In the genomic region with DNA sequence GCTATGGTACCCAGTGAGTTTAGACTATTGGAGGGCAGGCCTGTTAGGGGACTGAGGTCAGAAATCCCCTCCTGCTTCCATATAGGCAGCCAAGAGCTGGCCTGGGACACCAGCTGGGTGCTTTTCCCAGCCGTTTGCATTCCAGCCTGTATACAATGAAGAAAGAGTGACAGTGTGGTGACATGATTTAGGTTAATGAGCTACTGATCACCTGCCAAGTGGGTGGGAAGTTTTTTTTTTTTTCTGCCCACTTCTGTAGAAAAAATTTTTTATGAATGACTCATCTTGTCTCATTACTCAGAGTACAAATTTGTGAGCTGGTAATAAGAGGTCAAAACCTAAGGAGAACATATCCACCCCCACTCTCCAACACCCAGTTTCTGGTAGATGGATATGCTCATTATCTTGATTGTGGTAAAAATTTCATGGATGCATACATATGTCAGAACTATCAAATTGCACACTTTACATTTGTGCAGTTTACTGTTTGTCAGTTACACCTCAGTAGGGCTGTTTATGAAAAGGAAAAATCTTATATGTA, we compare ENCODE assay signal across 1 cellular context.
A peak's percentile ranks its signal among the peaks of the same experiment; 100 is the strongest.
TF ChIP-seq lines count a peak whose summit lies in the region.

No MANE protein-coding gene starts in this region.

TF ChIP-seq in K562, 482 proteins besides CTCF, POLR2A, EP300 and RAD21 (continues in another document):
- no peak for TF ChIP-seq ETV6 (IDR thresholded peaks at IDR 0.05; ENCODE audit: borderline replicate concordance in 1 of 2, low read depth in 2 of 2, low read length in 1 of 2)
- TF ChIP-seq ETV6 (CRISPR knock-in tag; IDR thresholded peaks at IDR 0.05; ENCODE audit: borderline replicate concordance): no peak
- no peak for TF ChIP-seq PPARD (CRISPR knock-in tag; IDR thresholded peaks at IDR 0.05)
- TF ChIP-seq TCF7 (IDR thresholded peaks at IDR 0.05; ENCODE audit: borderline replicate concordance): no peak
- peak; percentile 64 for TF ChIP-seq PBX2 (CRISPR knock-in tag; IDR thresholded peaks at IDR 0.05; ENCODE audit: low read depth)
- peak; percentile 99 for TF ChIP-seq PBX2 (tag; conservative IDR thresholded peaks at IDR 0.05; ENCODE audit: low read depth)
- TF ChIP-seq, protein P1, sequence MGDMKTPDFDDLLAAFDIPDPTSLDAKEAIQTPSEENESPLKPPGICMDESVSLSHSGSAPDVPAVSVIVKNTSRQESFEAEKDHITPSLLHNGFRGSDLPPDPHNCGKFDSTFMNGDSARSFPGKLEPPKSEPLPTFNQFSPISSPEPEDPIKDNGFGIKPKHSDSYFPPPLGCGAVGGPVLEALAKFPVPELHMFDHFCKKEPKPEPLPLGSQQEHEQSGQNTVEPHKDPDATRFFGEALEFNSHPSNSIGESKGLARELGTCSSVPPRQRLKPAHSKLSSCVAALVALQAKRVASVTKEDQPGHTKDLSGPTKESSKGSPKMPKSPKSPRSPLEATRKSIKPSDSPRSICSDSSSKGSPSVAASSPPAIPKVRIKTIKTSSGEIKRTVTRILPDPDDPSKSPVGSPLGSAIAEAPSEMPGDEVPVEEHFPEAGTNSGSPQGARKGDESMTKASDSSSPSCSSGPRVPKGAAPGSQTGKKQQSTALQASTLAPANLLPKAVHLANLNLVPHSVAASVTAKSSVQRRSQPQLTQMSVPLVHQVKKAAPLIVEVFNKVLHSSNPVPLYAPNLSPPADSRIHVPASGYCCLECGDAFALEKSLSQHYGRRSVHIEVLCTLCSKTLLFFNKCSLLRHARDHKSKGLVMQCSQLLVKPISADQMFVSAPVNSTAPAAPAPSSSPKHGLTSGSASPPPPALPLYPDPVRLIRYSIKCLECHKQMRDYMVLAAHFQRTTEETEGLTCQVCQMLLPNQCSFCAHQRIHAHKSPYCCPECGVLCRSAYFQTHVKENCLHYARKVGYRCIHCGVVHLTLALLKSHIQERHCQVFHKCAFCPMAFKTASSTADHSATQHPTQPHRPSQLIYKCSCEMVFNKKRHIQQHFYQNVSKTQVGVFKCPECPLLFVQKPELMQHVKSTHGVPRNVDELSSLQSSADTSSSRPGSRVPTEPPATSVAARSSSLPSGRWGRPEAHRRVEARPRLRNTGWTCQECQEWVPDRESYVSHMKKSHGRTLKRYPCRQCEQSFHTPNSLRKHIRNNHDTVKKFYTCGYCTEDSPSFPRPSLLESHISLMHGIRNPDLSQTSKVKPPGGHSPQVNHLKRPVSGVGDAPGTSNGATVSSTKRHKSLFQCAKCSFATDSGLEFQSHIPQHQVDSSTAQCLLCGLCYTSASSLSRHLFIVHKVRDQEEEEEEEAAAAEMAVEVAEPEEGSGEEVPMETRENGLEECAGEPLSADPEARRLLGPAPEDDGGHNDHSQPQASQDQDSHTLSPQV (IDR thresholded peaks at IDR 0.05): no peak
- peak; percentile 78 for TF ChIP-seq JUN (IDR thresholded peaks at IDR 0.05; ENCODE audit: borderline replicate concordance, low read depth, low read length)
- no peak for TF ChIP-seq JUN (CRISPR knock-in tag; IDR thresholded peaks at IDR 0.05; ENCODE audit: borderline replicate concordance)
- TF ChIP-seq ZNF79 (CRISPR knock-in tag; IDR thresholded peaks at IDR 0.05; ENCODE audit: low read depth): no peak
- no peak for TF ChIP-seq LARP7 (IDR thresholded peaks at IDR 0.05)
- TF ChIP-seq, protein P2, sequence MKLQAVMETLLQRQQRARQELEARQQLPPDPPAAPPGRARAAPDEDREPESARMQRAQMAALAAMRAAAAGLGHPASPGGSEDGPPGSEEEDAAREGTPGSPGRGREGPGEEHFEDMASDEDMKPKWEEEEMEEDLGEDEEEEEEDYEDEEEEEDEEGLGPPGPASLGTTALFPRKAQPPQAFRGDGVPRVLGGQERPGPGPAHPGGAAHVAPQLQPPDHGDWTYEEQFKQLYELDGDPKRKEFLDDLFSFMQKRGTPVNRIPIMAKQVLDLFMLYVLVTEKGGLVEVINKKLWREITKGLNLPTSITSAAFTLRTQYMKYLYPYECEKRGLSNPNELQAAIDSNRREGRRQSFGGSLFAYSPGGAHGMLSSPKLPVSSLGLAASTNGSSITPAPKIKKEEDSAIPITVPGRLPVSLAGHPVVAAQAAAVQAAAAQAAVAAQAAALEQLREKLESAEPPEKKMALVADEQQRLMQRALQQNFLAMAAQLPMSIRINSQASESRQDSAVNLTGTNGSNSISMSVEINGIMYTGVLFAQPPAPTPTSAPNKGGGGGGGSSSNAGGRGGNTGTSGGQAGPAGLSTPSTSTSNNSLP (IDR thresholded peaks at IDR 0.05; ENCODE audit: borderline replicate concordance, low read depth, low read length): peak; percentile 73; the same call in 1 of the 2 replicates
- TF ChIP-seq NFRKB (IDR thresholded peaks at IDR 0.05; ENCODE audit: low read depth): no peak
- TF ChIP-seq, protein P3, sequence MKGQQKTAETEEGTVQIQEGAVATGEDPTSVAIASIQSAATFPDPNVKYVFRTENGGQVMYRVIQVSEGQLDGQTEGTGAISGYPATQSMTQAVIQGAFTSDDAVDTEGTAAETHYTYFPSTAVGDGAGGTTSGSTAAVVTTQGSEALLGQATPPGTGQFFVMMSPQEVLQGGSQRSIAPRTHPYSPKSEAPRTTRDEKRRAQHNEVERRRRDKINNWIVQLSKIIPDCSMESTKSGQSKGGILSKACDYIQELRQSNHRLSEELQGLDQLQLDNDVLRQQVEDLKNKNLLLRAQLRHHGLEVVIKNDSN (CRISPR knock-in tag; IDR thresholded peaks at IDR 0.05): no peak
- peak in 1 of 2 experiments; percentile 41; a peak in 1 of 4 replicates for TF ChIP-seq RCOR1 (IDR thresholded peaks at IDR 0.05; ENCODE audit: borderline replicate concordance in 1 of 2, low read depth in 2 of 2, low read length in 2 of 2)
- TF ChIP-seq MAFK (IDR thresholded peaks at IDR 0.05; ENCODE audit: low read length): peak; percentile 9; the same call in 1 of the 2 replicates
- no peak for TF ChIP-seq SAFB2 (IDR thresholded peaks at IDR 0.05; ENCODE audit: borderline replicate concordance, low read depth, low read length, severe bottlenecking)
- peak; percentile 96 for TF ChIP-seq FOSL1 (tag; conservative IDR thresholded peaks at IDR 0.05)
- TF ChIP-seq CBFA2T3 (IDR thresholded peaks at IDR 0.05): peak; percentile 37
- TF ChIP-seq SMARCE1 (IDR thresholded peaks at IDR 0.05): peak; percentile 84; the same call in 1 of the 2 replicates
- TF ChIP-seq, protein P4, sequence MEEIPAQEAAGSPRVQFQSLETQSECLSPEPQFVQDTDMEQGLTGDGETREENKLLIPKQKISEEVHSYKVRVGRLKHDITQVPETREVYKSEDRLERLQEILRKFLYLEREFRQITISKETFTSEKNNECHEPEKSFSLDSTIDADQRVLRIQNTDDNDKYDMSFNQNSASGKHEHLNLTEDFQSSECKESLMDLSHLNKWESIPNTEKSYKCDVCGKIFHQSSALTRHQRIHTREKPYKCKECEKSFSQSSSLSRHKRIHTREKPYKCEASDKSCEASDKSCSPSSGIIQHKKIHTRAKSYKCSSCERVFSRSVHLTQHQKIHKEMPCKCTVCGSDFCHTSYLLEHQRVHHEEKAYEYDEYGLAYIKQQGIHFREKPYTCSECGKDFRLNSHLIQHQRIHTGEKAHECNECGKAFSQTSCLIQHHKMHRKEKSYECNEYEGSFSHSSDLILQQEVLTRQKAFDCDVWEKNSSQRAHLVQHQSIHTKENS (CRISPR knock-in tag; IDR thresholded peaks at IDR 0.05): no peak
- no peak for TF ChIP-seq MCM7 (IDR thresholded peaks at IDR 0.05)
- no peak for TF ChIP-seq KLF10 (CRISPR knock-in tag; IDR thresholded peaks at IDR 0.05)
- peak; percentile 67 for TF ChIP-seq FOXJ2 (tag; IDR thresholded peaks at IDR 0.05)
- no peak for TF ChIP-seq STAG1 (CRISPR knock-in tag; IDR thresholded peaks at IDR 0.05; ENCODE audit: borderline replicate concordance)
- no peak for TF ChIP-seq ZKSCAN8 (CRISPR knock-in tag; IDR thresholded peaks at IDR 0.05)
- TF ChIP-seq, protein P5, sequence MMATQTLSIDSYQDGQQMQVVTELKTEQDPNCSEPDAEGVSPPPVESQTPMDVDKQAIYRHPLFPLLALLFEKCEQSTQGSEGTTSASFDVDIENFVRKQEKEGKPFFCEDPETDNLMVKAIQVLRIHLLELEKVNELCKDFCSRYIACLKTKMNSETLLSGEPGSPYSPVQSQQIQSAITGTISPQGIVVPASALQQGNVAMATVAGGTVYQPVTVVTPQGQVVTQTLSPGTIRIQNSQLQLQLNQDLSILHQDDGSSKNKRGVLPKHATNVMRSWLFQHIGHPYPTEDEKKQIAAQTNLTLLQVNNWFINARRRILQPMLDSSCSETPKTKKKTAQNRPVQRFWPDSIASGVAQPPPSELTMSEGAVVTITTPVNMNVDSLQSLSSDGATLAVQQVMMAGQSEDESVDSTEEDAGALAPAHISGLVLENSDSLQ (IDR thresholded peaks at IDR 0.05): peak; percentile 89
- TF ChIP-seq, protein P6, sequence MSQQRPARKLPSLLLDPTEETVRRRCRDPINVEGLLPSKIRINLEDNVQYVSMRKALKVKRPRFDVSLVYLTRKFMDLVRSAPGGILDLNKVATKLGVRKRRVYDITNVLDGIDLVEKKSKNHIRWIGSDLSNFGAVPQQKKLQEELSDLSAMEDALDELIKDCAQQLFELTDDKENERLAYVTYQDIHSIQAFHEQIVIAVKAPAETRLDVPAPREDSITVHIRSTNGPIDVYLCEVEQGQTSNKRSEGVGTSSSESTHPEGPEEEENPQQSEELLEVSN (IDR thresholded peaks at IDR 0.05; ENCODE audit: borderline replicate concordance in 1 of 2, extremely low read depth in 1 of 2, insufficient read depth in 1 of 2, insufficient read length in 1 of 2, low read depth in 1 of 2, low read length in 1 of 2, poor library complexity in 1 of 2, severe bottlenecking in 1 of 2): no peak
- TF ChIP-seq ARHGAP35 (IDR thresholded peaks at IDR 0.05; ENCODE audit: partially characterized antibody): no peak
- TF ChIP-seq NCOR1 (IDR thresholded peaks at IDR 0.05): 0 out of 2 replicates have a peak, but pooled peaks have one; percentile 5
- peak; percentile 59 to 89; a peak in 3 of 4 replicates for TF ChIP-seq TEAD1 (CRISPR knock-in tag; IDR thresholded peaks at IDR 0.05)
- TF ChIP-seq VEZF1 (CRISPR knock-in tag; IDR thresholded peaks at IDR 0.05): peak; percentile 56
- 0 out of 2 replicates have a peak, but pooled peaks have one; percentile 8 for TF ChIP-seq KLF16 (IDR thresholded peaks at IDR 0.05)
- TF ChIP-seq SRF (CRISPR knock-in tag; IDR thresholded peaks at IDR 0.05): no peak
- TF ChIP-seq ATF7 (IDR thresholded peaks at IDR 0.05): peak; percentile 33; the same call in 1 of the 2 replicates
- TF ChIP-seq TEAD4 (IDR thresholded peaks at IDR 0.05; ENCODE audit: low read length): peak; percentile 80
- no peak for TF ChIP-seq TEAD4 (CRISPR knock-in tag; IDR thresholded peaks at IDR 0.05; ENCODE audit: borderline replicate concordance)
- TF ChIP-seq SOX6 (IDR thresholded peaks at IDR 0.05): peak; percentile 67
- TF ChIP-seq, protein P7, sequence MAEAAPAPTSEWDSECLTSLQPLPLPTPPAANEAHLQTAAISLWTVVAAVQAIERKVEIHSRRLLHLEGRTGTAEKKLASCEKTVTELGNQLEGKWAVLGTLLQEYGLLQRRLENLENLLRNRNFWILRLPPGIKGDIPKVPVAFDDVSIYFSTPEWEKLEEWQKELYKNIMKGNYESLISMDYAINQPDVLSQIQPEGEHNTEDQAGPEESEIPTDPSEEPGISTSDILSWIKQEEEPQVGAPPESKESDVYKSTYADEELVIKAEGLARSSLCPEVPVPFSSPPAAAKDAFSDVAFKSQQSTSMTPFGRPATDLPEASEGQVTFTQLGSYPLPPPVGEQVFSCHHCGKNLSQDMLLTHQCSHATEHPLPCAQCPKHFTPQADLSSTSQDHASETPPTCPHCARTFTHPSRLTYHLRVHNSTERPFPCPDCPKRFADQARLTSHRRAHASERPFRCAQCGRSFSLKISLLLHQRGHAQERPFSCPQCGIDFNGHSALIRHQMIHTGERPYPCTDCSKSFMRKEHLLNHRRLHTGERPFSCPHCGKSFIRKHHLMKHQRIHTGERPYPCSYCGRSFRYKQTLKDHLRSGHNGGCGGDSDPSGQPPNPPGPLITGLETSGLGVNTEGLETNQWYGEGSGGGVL (CRISPR knock-in tag; IDR thresholded peaks at IDR 0.05): no peak
- TF ChIP-seq, protein P8, sequence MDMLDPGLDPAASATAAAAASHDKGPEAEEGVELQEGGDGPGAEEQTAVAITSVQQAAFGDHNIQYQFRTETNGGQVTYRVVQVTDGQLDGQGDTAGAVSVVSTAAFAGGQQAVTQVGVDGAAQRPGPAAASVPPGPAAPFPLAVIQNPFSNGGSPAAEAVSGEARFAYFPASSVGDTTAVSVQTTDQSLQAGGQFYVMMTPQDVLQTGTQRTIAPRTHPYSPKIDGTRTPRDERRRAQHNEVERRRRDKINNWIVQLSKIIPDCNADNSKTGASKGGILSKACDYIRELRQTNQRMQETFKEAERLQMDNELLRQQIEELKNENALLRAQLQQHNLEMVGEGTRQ (CRISPR knock-in tag; IDR thresholded peaks at IDR 0.05): no peak
- TF ChIP-seq, protein P9, sequence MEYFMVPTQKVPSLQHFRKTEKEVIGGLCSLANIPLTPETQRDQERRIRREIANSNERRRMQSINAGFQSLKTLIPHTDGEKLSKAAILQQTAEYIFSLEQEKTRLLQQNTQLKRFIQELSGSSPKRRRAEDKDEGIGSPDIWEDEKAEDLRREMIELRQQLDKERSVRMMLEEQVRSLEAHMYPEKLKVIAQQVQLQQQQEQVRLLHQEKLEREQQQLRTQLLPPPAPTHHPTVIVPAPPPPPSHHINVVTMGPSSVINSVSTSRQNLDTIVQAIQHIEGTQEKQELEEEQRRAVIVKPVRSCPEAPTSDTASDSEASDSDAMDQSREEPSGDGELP (CRISPR knock-in tag; IDR thresholded peaks at IDR 0.05; ENCODE audit: borderline replicate concordance): peak; percentile 36; the same call in 1 of the 2 replicates
- TF ChIP-seq ETV1 (tag; conservative IDR thresholded peaks at IDR 0.05; ENCODE audit: low read depth): no peak
